31 cellular contexts compared by ENCODE assay signal in the genomic region with DNA sequence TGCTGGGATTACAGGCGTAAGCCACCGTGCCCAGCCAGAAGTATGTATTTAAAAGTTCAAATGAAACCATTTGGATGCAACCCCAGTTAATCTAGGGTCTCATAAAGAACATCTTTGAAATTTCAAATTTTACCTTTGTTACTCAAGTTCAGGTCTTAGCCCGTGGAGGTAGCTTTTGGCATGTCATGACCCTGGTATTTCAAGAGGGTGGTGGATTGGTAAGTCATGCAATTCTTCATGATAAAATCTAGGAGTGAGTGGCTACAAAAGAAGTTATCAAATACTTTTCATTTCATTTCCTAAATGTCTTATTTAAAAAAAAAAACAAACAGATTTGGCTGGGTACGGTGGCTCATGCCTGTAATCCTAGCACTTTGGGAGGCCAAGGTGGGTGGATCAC.
DNase-seq lines count a peak whose midpoint lies in the region; TF ChIP-seq lines count a peak whose summit lies in the region.
"Had no signal": no experiment of that assay in that cellular context is flagged by ENCODE, and none has a peak within 500 bp of the region (broad histone marks: within the 10 kb centered on the region; RNA-seq: fewer than 3 reads in every experiment).

No MANE protein-coding gene starts in this region.

- peaks cover 3% of the 10 kb centered on the region for H3K4me1 Mint-ChIP-seq in activated T-cell treated with anti-CD3 and anti-CD28 coated beads, Interleukin-2, amount 50 U/mL, for 24 hours (ENCODE audit: low read depth)
- H3K4me1 Mint-ChIP-seq: B cell; CD4-positive, alpha-beta memory T cell; CD8-positive, alpha-beta memory T cell had no signal

- peaks cover 17% of the 10 kb centered on the region for H3K79me1 ChIP-seq in trophoblast cell (ENCODE audit: low read length)

- H4K20me1 ChIP-seq in PC-9 (ENCODE audit: insufficient read depth), result no peaks in the 10 kb centered on the region
- H4K20me1 ChIP-seq: BLaER1 had no signal

- H3K9me3 ChIP-seq in PC-9 (ENCODE audit: insufficient read depth, low read depth) (no peaks in the 10 kb centered on the region), trophoblast cell (ENCODE audit: insufficient read depth, low read depth, low read length) (no peaks in the 10 kb centered on the region)
- H3K9me3 ChIP-seq: A549; BE2C; BLaER1; BLaER1 treated with 17β-estradiol and CSF1 and Interleukin-3, amounts not matched to agents 10 nM and 100 nM; Caco-2 had no signal

- H2BK12ac ChIP-seq in trophoblast cell (ENCODE audit: low read length), result no peak overlapping the region

- intact Hi-C loops in PC-9 (cut with micrococcal nuclease; ENCODE audit: unreplicated experiment), result no loop called here

- POLR2A ChIA-PET in PC-9 (lab: Charles Lee; ENCODE audit: unreplicated experiment), result no interaction called here

- no peak overlapping the region for H3K18ac ChIP-seq in trophoblast cell (ENCODE audit: low read length)

- no peak overlapping the region for H3K4ac ChIP-seq in trophoblast cell (ENCODE audit: low read depth, low read length)

- H3K14ac ChIP-seq in trophoblast cell (ENCODE audit: low read length), result no peak overlapping the region

- H2AFZ ChIP-seq in PC-9 (no peak overlapping the region), trophoblast cell (ENCODE audit: insufficient read depth, low read length, poor library complexity) (no peak overlapping the region)

- H4K91ac ChIP-seq in trophoblast cell (ENCODE audit: low read depth, low read length), result no peak overlapping the region

- H3K4me3 Mint-ChIP-seq in activated T-cell treated with anti-CD3 and anti-CD28 coated beads, Interleukin-2, amount 50 U/mL, for 24 hours, result no peak overlapping the region
- H3K4me3 Mint-ChIP-seq: B cell; CD14-positive monocyte; CD4-positive, alpha-beta memory T cell; CD4-positive, alpha-beta T cell; CD4-positive, CD25-positive, alpha-beta regulatory T cell; CD8-positive, alpha-beta memory T cell; CD8-positive, alpha-beta T cell had no signal

- no peak overlapping the region for H3K9ac ChIP-seq in trophoblast cell (ENCODE audit: low read length)
- H3K9ac ChIP-seq: BLaER1; BLaER1 treated with 17β-estradiol and CSF1 and Interleukin-3, amounts not matched to agents 10 nM and 100 nM had no signal

- H3K79me2 ChIP-seq in PC-9 (ENCODE audit: low read depth), result peaks cover 80% of the 10 kb centered on the region
- peaks cover 1% of the 10 kb centered on the region for H3K79me2 ChIP-seq in trophoblast cell (ENCODE audit: control insufficient read depth, insufficient read depth, low read length, poor library complexity)

- H3K27me3 ChIP-seq in PC-9 (ENCODE audit: insufficient read depth, low read depth) (no peaks in the 10 kb centered on the region), trophoblast cell (ENCODE audit: insufficient read depth, low read length) (no peaks in the 10 kb centered on the region)
- H3K27me3 ChIP-seq: BE2C; BLaER1; BLaER1 treated with 17β-estradiol and CSF1 and Interleukin-3, amounts not matched to agents 10 nM and 100 nM had no signal

- no peak overlapping the region for H3K23ac ChIP-seq in trophoblast cell (ENCODE audit: low read length)

- DNase-seq in PC-9, result peak in 1 of 2 experiments; percentile 72
- DNase-seq in trophoblast cell, result peak; percentile 62 to 82
- DNase-seq in activated T-cell treated with anti-CD3 and anti-CD28 coated beads, Interleukin-2, amount 50 U/mL, for 24 hours, result no peak
- DNase-seq in COLO668 (lab: John Stamatoyannopoulos, UW; ENCODE audit: unreplicated experiment), result no peak
- DNase-seq: 8988T; ACHN; AML-193; BE2C; C1 segment of cervical spinal cord; Caco-2; Calu3; CD4-positive, alpha-beta memory T cell; CD4-positive, alpha-beta T cell; CD4-positive, CD25-positive, alpha-beta regulatory T cell; CD8-positive, alpha-beta memory T cell; CD8-positive, alpha-beta T cell; COR-L47; DMS 273 treated with DMSO at 0.1 percent for 48 hours; DMS153; DMS53; DMS79; DMS79 treated with DMSO at 0.1 percent for 48 hours; DND-41; EL had no signal

- no peaks in the 10 kb centered on the region for H3K36me3 Mint-ChIP-seq in activated T-cell treated with anti-CD3 and anti-CD28 coated beads, Interleukin-2, amount 50 U/mL, for 24 hours (ENCODE audit: low read depth)
- H3K36me3 Mint-ChIP-seq: CD14-positive monocyte; CD4-positive, alpha-beta memory T cell; CD4-positive, CD25-positive, alpha-beta regulatory T cell; CD8-positive, alpha-beta memory T cell; CD8-positive, alpha-beta T cell had no signal

- no peaks in the 10 kb centered on the region for H3K27me3 Mint-ChIP-seq in activated T-cell treated with anti-CD3 and anti-CD28 coated beads, Interleukin-2, amount 50 U/mL, for 24 hours
- H3K27me3 Mint-ChIP-seq: B cell; CD4-positive, alpha-beta memory T cell; CD4-positive, alpha-beta T cell; CD8-positive, alpha-beta memory T cell had no signal

- no peaks in the 10 kb centered on the region for H3K36me3 ChIP-seq in PC-9 (ENCODE audit: low read depth)
- no peaks in the 10 kb centered on the region for H3K36me3 ChIP-seq in trophoblast cell (ENCODE audit: control insufficient read depth in 1 of 2, insufficient read depth in 2 of 2, low read length in 2 of 2)
- H3K36me3 ChIP-seq: BE2C; BLaER1; BLaER1 treated with 17β-estradiol and CSF1 and Interleukin-3, amounts not matched to agents 10 nM and 100 nM had no signal

- H2BK120ac ChIP-seq in trophoblast cell (ENCODE audit: insufficient read depth, low read length, poor library complexity), result no peak overlapping the region

- peaks cover 34% of the 10 kb centered on the region for H3K4me1 ChIP-seq in PC-9 (replicated peaks; ENCODE audit: insufficient read depth)
- H3K4me1 ChIP-seq in trophoblast cell (ENCODE audit: control insufficient read depth in 1 of 2, insufficient read depth in 2 of 2, low read length in 2 of 2), result peaks cover 17 to 27% of the 10 kb centered on the region in 2 experiments
- H3K4me1 ChIP-seq: BE2C, BLaER1, Caco-2 had no signal

- H2AK5ac ChIP-seq in trophoblast cell (ENCODE audit: low read length), result no peak overlapping the region

- no peak overlapping the region for H4K12ac ChIP-seq in trophoblast cell (ENCODE audit: low read depth, low read length)

- BruUV-seq in PC-9 (replicated peaks; lab: Mats Ljungman, UMichigan), result no TSS peak

- H4K8ac ChIP-seq in trophoblast cell (ENCODE audit: low read depth, low read length), result no peak overlapping the region

- H2BK5ac ChIP-seq in trophoblast cell (ENCODE audit: low read depth, low read length, poor library complexity), result no peak overlapping the region

- H3K27ac Mint-ChIP-seq in activated T-cell treated with anti-CD3 and anti-CD28 coated beads, Interleukin-2, amount 50 U/mL, for 24 hours, result no peak overlapping the region
- H3K27ac Mint-ChIP-seq: B cell; CD14-positive monocyte; CD4-positive, alpha-beta memory T cell; CD4-positive, alpha-beta T cell; CD8-positive, alpha-beta memory T cell; CD8-positive, alpha-beta T cell had no signal

- H3K4me3 ChIP-seq in PC-9 (no peak overlapping the region), trophoblast cell (ENCODE audit: low read depth, low read length) (no peak overlapping the region)
- H3K4me3 ChIP-seq: A549; BLaER1; BLaER1 treated with 17β-estradiol and CSF1 and Interleukin-3, amounts not matched to agents 10 nM and 100 nM had no signal

- CTCF ChIA-PET in PC-9 (lab: Charles Lee), result no interaction called here

- H3K27ac ChIP-seq in PC-9 (peak overlapping the region; percentile 77; the same call in 1 of the 2 replicates), trophoblast cell (ENCODE audit: low read depth, low read length) (no peak overlapping the region)
- H3K27ac ChIP-seq: 22Rv1; BLaER1; BLaER1 treated with 17β-estradiol and CSF1 and Interleukin-3, amounts not matched to agents 10 nM and 100 nM; C4-2B had no signal

- peaks cover 30% of the 10 kb centered on the region for H3F3A ChIP-seq in PC-9 (ENCODE audit: insufficient read depth, low read depth)

- H3K4me2 ChIP-seq in PC-9 (peak overlapping the region; percentile 66; the same call in 1 of the 2 replicates), trophoblast cell (ENCODE audit: low read length) (no peak overlapping the region)
- H3K4me2 ChIP-seq: A549; BLaER1; BLaER1 treated with 17β-estradiol and CSF1 and Interleukin-3, amounts not matched to agents 10 nM and 100 nM had no signal

- H3K9me2 ChIP-seq in PC-9 (ENCODE audit: insufficient read depth), result no peaks in the 10 kb centered on the region

- TF ChIP-seq CTCF in PC-9 (conservative IDR thresholded peaks at IDR 0.05), result no peak

- no CpG with 5 or more reads among the region's 4 CpGs for WGBS in trophoblast cell (ENCODE audit: extremely low coverage, insufficient coverage, insufficient read length)

- no peaks in the 10 kb centered on the region for H3K9me3 Mint-ChIP-seq in activated T-cell treated with anti-CD3 and anti-CD28 coated beads, Interleukin-2, amount 50 U/mL, for 24 hours
- H3K9me3 Mint-ChIP-seq: CD14-positive monocyte; CD4-positive, alpha-beta memory T cell; CD4-positive, alpha-beta T cell; CD4-positive, CD25-positive, alpha-beta regulatory T cell; CD8-positive, alpha-beta memory T cell; CD8-positive, alpha-beta T cell had no signal

Comparison
In these comparisons a context has a peak if more than half of its experiments do, and no peak if none do; other contexts are left out.
1. DNase-seq: peak in trophoblast cell (2 of 2); none in activated T-cell treated with anti-CD3 and anti-CD28 coated beads, Interleukin-2, amount 50 U/mL, for 24 hours (single experiment) and COLO668 (single experiment).